8 cellular contexts compared by ENCODE assay signal in genomic region chr22:24423519-24424000, GRCh38. TPM values are rescaled to one million over a fixed set of nuclear protein-coding genes. Genes with fewer than 3 reads are reported as not detected.
A peak's percentile ranks its signal among the peaks of the same experiment; 100 is the strongest.
DNase-seq lines count a peak whose midpoint lies in the region; ATAC-seq lines count a peak whose summit lies in the region.

No MANE protein-coding gene starts in this region.

- H3K4me1 Mint-ChIP-seq in T-cell, result peaks cover 37 to 41% (median 39%) of the 10 kb centered on the region in 3 donors

- peak overlapping the region; percentile 55 to 90 (median 65) for H3K4me3 Mint-ChIP-seq in T-cell

- DNase-seq in 8988T, result peak; percentile 86
- DNase-seq in GM19240 (ENCODE audit: insufficient read length, low spot score), result peak; percentile 72
- DNase-seq in T-cell, result peak in 25 of 34 experiments; percentile 27 to 68 (median 46)
- peak; percentile 80 for DNase-seq in adipocyte (ENCODE audit: low read depth)
- peak; percentile 39 to 56 for DNase-seq in stimulated activated CD4-positive, alpha-beta T cell treated with anti-CD3 and anti-CD28 coated beads, Interleukin-12 subunit alpha, Interleukin-12 subunit beta, amount 100 ng/mL, for 24 hours (ENCODE audit: low read depth in 2 of 2)
- DNase-seq in middle frontal gyrus (ENCODE audit: extremely low spot score, low spot score), result no peak

- peak overlapping the region in 1 of 2 donors; percentile 22 for H3K27ac Mint-ChIP-seq in T-cell

- H3K9ac ChIP-seq in adipocyte (ENCODE audit: low read length), result no peak overlapping the region

- H3K27me3 ChIP-seq in adipocyte (replicated peaks; ENCODE audit: control insufficient read depth, insufficient read depth, low read length), result peaks cover 8% of the 10 kb centered on the region

- no peaks in the 10 kb centered on the region for H3K36me3 ChIP-seq in adipocyte (ENCODE audit: control insufficient read depth, insufficient read depth, low read length, severe bottlenecking)

- ATAC-seq in T-cell (replicated peaks in 1 of 4) (peak; percentile 15 to 39 (median 24)), GM21717 (IDR thresholded peaks at IDR 0.05; ENCODE audit: unreplicated experiment) (no peak)

- H3K4me1 ChIP-seq in adipocyte (ENCODE audit: control insufficient read depth, insufficient read depth, low read length), result no peaks in the 10 kb centered on the region

- no peaks in the 10 kb centered on the region for H3K36me3 Mint-ChIP-seq in T-cell

- no peaks in the 10 kb centered on the region for H3K9me3 ChIP-seq in adipocyte (ENCODE audit: control insufficient read depth, low read length)

- POLR2A ChIA-PET in T-cell (lab: Charles Lee), result interaction anchor here in 1 of 2 donors (0.6 kb wide), 1 partner anchor 153 kb away, joined by 4 read pairs; the partner anchor contains the start of gene SPECC1L

- H3K4me3 ChIP-seq in adipocyte (ENCODE audit: low read length) (peak overlapping the region; percentile 69), iPS-11a (ENCODE audit: low read depth, low read length) (peak overlapping the region; percentile 21)

- CTCF ChIA-PET in T-cell (lab: Charles Lee), result interaction anchor here in 1 of 2 donors (0.7 to 1.1 kb wide), 2 partner anchors 11 to 94 kb away, joined by 4 read pairs; no protein-coding TSS in a partner anchor

- H3K9me3 Mint-ChIP-seq in T-cell, result no peaks in the 10 kb centered on the region

- H3K27me3 Mint-ChIP-seq in T-cell, result peaks cover 0 to 3% of the 10 kb centered on the region in 2 donors

RNA-seq across cellular contexts. Expression of gene ADORA2A, which starts 3.8 kb away (rescaled TPM):
- 10 to 100 TPM; 29.1 to 35.1 (median 30.1) TPM for total RNA-seq in T-cell
